8 cellular contexts compared by ENCODE assay signal in genomic region chr4:86594559-86595425, GRCh38. TPM values are rescaled to one million over a fixed set of nuclear protein-coding genes. Genes with fewer than 3 reads are reported as not detected.
DNase-seq lines count a peak whose midpoint lies in the region; ATAC-seq and TF ChIP-seq lines count a peak whose summit lies in the region.

No MANE protein-coding gene starts in this region.

- peak overlapping the region; percentile 74 for H3K4me3 Mint-ChIP-seq in activated T-helper 1 cell treated with anti-CD3 and anti-CD28 coated beads, Interleukin-12 subunit alpha, Interleukin-12 subunit beta, Interleukin-2, Interleukin-4 antibody, amounts not matched to agents 30 ng/mL and 10 ng/mL and 1 ng/mL, durations not matched to agents 14 hours and 24 hours and 36 hours
- peak overlapping the region; percentile 92 to 97 (median 92) for H3K4me3 Mint-ChIP-seq in nephron

- no peaks in the 10 kb centered on the region for H3K9me3 Mint-ChIP-seq in activated T-helper 1 cell treated with anti-CD3 and anti-CD28 coated beads, Interleukin-12 subunit alpha, Interleukin-12 subunit beta, Interleukin-2, Interleukin-4 antibody, amounts not matched to agents 30 ng/mL and 10 ng/mL and 1 ng/mL, durations not matched to agents 14 hours and 24 hours and 36 hours
- no peaks in the 10 kb centered on the region for H3K9me3 Mint-ChIP-seq in nephron

- peaks cover 47% of the 10 kb centered on the region for H3K27me3 Mint-ChIP-seq in activated T-helper 1 cell treated with anti-CD3 and anti-CD28 coated beads, Interleukin-12 subunit alpha, Interleukin-12 subunit beta, Interleukin-2, Interleukin-4 antibody, amounts not matched to agents 30 ng/mL and 10 ng/mL and 1 ng/mL, durations not matched to agents 14 hours and 24 hours and 36 hours (ENCODE audit: insufficient read depth)
- H3K27me3 Mint-ChIP-seq in nephron (ENCODE audit: low read depth) = no peaks in the 10 kb centered on the region

- peak overlapping the region; percentile 63 to 96 for H3K4me3 ChIP-seq in foreskin fibroblast (ENCODE audit: low read depth in 1 of 2, low read length in 2 of 2)

- peak; percentile 34 for DNase-seq in stimulated activated CD4-positive, alpha-beta T cell treated with anti-CD3 and anti-CD28 coated beads, Interleukin-15, amount 100 ng/mL, for 24 hours
- DNase-seq in stimulated activated CD4-positive, alpha-beta T cell treated with anti-CD3 and anti-CD28 coated beads, Interleukin-12 subunit alpha, Interleukin-12 subunit beta, amount 100 ng/mL, for 4 hours = no peak
- DNase-seq in NCI-H460 (ENCODE audit: extremely low read depth, low read depth) (peak; percentile 15), foreskin fibroblast (peak; percentile 93 to 97), NCI-H446 (lab: John Stamatoyannopoulos, UW) (no peak)
- DNase-seq in activated T-helper 1 cell treated with anti-CD3 and anti-CD28 coated beads, Interleukin-12 subunit alpha, Interleukin-12 subunit beta, Interleukin-2, Interleukin-4 antibody, amounts not matched to agents 30 ng/mL and 10 ng/mL and 1 ng/mL, durations not matched to agents 14 hours and 24 hours and 36 hours (ENCODE audit: low spot score) = peak; percentile 5

- ATAC-seq in HG02642 (IDR thresholded peaks at IDR 0.05; ENCODE audit: poor library complexity, unreplicated experiment) = peak; percentile 30

- TF ChIP-seq CTCF in foreskin fibroblast (IDR thresholded peaks at IDR 0.05; ENCODE audit: low read depth, low read length) = peak; percentile 28
- no peak for TF ChIP-seq CTCF in nephron (IDR thresholded peaks at IDR 0.05; ENCODE audit: unreplicated experiment in 3 of 3)

- H3K36me3 Mint-ChIP-seq in activated T-helper 1 cell treated with anti-CD3 and anti-CD28 coated beads, Interleukin-12 subunit alpha, Interleukin-12 subunit beta, Interleukin-2, Interleukin-4 antibody, amounts not matched to agents 30 ng/mL and 10 ng/mL and 1 ng/mL, durations not matched to agents 14 hours and 24 hours and 36 hours (ENCODE audit: low read depth) = no peaks in the 10 kb centered on the region
- no peaks in the 10 kb centered on the region for H3K36me3 Mint-ChIP-seq in nephron (ENCODE audit: low read depth)

- peaks cover 8% of the 10 kb centered on the region for H3K4me1 Mint-ChIP-seq in activated T-helper 1 cell treated with anti-CD3 and anti-CD28 coated beads, Interleukin-12 subunit alpha, Interleukin-12 subunit beta, Interleukin-2, Interleukin-4 antibody, amounts not matched to agents 30 ng/mL and 10 ng/mL and 1 ng/mL, durations not matched to agents 14 hours and 24 hours and 36 hours (ENCODE audit: low read depth)
- H3K4me1 Mint-ChIP-seq in nephron = peaks cover 30% of the 10 kb centered on the region

- intact Hi-C loops in activated T-helper 1 cell treated with anti-CD3 and anti-CD28 coated beads, Interleukin-12 subunit alpha, Interleukin-12 subunit beta, Interleukin-2, Interleukin-4 antibody, amounts not matched to agents 30 ng/mL and 10 ng/mL and 1 ng/mL, durations not matched to agents 14 hours and 24 hours and 36 hours (cut with micrococcal nuclease) = loop anchor here (1.0 to 5.0 kb wide), 5 partner anchors 37 to 300 kb away; no protein-coding TSS in a partner anchor

- H3K27ac Mint-ChIP-seq in activated T-helper 1 cell treated with anti-CD3 and anti-CD28 coated beads, Interleukin-12 subunit alpha, Interleukin-12 subunit beta, Interleukin-2, Interleukin-4 antibody, amounts not matched to agents 30 ng/mL and 10 ng/mL and 1 ng/mL, durations not matched to agents 14 hours and 24 hours and 36 hours = no peak overlapping the region
- H3K27ac Mint-ChIP-seq in nephron = peak overlapping the region; percentile 84 to 97 (median 96)

RNA-seq across cellular contexts. Expression of gene PTPN13, which starts 0.7 kb away (rescaled TPM):
- total RNA-seq in NCI-H460 (2014; rRNA removed; shearing (Covaris generic)) = 11.3 and 12.6 TPM in 2 replicates
- polyA plus RNA-seq in NCI-H460 (2014; cell fraction: nucleus; rRNA removed) = 6.2 and 7.0 TPM in 2 replicates
- total RNA-seq in activated T-helper 1 cell treated with anti-CD3 and anti-CD28 coated beads, Interleukin-12 subunit alpha, Interleukin-12 subunit beta, Interleukin-2, Interleukin-4 antibody, amounts not matched to agents 30 ng/mL and 10 ng/mL and 1 ng/mL, durations not matched to agents 14 hours and 24 hours and 36 hours = 0.44 and 0.66 TPM in 2 replicates

Comparison
In these comparisons a context has a peak if more than half of its experiments do, and no peak if none do; other contexts are left out.
1. DNase-seq: peak in stimulated activated CD4-positive, alpha-beta T cell treated with anti-CD3 and anti-CD28 coated beads, Interleukin-15, amount 100 ng/mL, for 24 hours (single experiment), NCI-H460 (single experiment), activated T-helper 1 cell treated with anti-CD3 and anti-CD28 coated beads, Interleukin-12 subunit alpha, Interleukin-12 subunit beta, Interleukin-2, Interleukin-4 antibody, amounts not matched to agents 30 ng/mL and 10 ng/mL and 1 ng/mL, durations not matched to agents 14 hours and 24 hours and 36 hours (single experiment) and foreskin fibroblast (2 of 2); none in stimulated activated CD4-positive, alpha-beta T cell treated with anti-CD3 and anti-CD28 coated beads, Interleukin-12 subunit alpha, Interleukin-12 subunit beta, amount 100 ng/mL, for 4 hours (single experiment) and NCI-H446 (0 of 2).